ENCODE assay signal across 10 cellular contexts in the genomic region with DNA sequence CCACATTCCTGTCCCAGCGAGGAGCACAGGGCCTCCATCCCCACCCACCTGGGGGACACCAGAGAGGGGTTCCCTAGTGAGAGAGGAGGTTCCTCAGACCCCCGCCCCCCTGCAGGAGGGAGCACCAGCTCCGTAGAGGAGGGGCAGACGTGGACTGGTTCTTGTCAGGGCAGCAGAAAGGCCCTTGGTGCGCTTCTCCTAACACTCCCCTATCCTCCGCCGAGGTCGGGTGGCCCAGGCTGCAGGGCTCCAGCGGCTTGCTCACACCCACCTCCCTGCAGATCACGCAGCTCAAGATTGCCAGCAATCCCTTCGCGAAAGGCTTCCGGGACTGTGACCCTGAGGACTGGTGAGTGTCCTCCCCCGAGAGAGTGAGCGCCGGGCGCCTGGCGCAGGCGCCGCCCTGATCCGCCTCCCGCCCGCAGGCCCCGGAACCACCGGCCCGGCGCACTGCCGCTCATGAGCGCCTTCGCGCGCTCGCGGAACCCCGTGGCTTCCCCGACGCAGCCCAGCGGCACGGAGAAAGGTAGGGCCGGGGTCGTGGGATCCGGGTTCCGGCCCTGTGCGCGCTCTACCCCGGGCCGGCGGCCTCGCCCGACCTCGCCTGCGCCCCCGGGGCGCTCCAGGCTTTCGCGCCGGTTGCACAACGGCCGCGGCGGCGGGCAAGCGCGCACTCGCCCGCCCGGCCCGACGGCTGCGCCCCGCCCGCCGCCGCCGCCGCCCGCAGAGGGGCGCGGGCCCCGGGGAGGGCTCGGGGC. TPM values are rescaled to one million over a fixed set of nuclear protein-coding genes. Genes with fewer than 3 reads are reported as not detected.
DNase-seq lines count a peak whose midpoint lies in the region; ATAC-seq, FAIRE-seq and TF ChIP-seq lines count a peak whose summit lies in the region.
"Had no signal": no experiment of that assay in that cellular context is flagged by ENCODE, and none has a peak within 500 bp of the region (broad histone marks: within the 10 kb centered on the region; RNA-seq: fewer than 3 reads in every experiment).

No MANE protein-coding gene starts in this region.

- DNase-seq in Right ventricle myocardium inferior (ENCODE audit: missing footprints) (peak; percentile 68), right atrium auricular region (ENCODE audit: low spot score) (no peak), immature natural killer cell (peak; percentile 17 to 24 (median 19)), upper lobe of right lung (no peak), germinal center (ENCODE audit: low spot score) (no peak), COR-L47 (lab: John Stamatoyannopoulos, UW) (no peak), GM19239 (ENCODE audit: insufficient read length, low spot score) (no peak)
- no peak for DNase-seq in activated T-cell treated with anti-CD3 and anti-CD28 coated beads, Interleukin-2, amount 50 U/mL, for 24 hours
- DNase-seq: transverse colon had no signal

- peak overlapping the region; percentile 38 for H3K4me3 Mint-ChIP-seq in activated T-cell treated with anti-CD3 and anti-CD28 coated beads, Interleukin-2, amount 50 U/mL, for 24 hours
- H3K4me3 Mint-ChIP-seq in immature natural killer cell = peak overlapping the region; percentile 65 to 84 (median 77)

- H3K27ac ChIP-seq in right atrium auricular region = no peak overlapping the region
- no peak overlapping the region for H3K27ac ChIP-seq in upper lobe of right lung

- H3K4me3 ChIP-seq in right atrium auricular region (peak overlapping the region in 1 of 2 donors; percentile 45), upper lobe of right lung (peak overlapping the region; percentile 37)

- H3K9me3 Mint-ChIP-seq in activated T-cell treated with anti-CD3 and anti-CD28 coated beads, Interleukin-2, amount 50 U/mL, for 24 hours = no peaks in the 10 kb centered on the region
- no peaks in the 10 kb centered on the region for H3K9me3 Mint-ChIP-seq in immature natural killer cell

- intact Hi-C loops in Right ventricle myocardium inferior (cut with DNase I) = no loop called here
- intact Hi-C loops in upper lobe of right lung (cut with DNase I) = no loop called here

- H3K27me3 ChIP-seq in right atrium auricular region = peaks cover 23 to 50% of the 10 kb centered on the region in 2 donors
- H3K27me3 ChIP-seq in upper lobe of right lung = peaks cover 91% of the 10 kb centered on the region

- H3K36me3 ChIP-seq in right atrium auricular region (no peaks in the 10 kb centered on the region), upper lobe of right lung (no peaks in the 10 kb centered on the region)
- H3K36me3 ChIP-seq: transverse colon had no signal

- peaks cover 79% of the 10 kb centered on the region for H3K27me3 Mint-ChIP-seq in activated T-cell treated with anti-CD3 and anti-CD28 coated beads, Interleukin-2, amount 50 U/mL, for 24 hours
- H3K27me3 Mint-ChIP-seq in immature natural killer cell (ENCODE audit: low read depth in 3 of 3) = peaks cover 7 to 25% (median 16%) of the 10 kb centered on the region in 3 donors

- peaks cover 0 to 33% of the 10 kb centered on the region in 2 donors for H3K4me1 ChIP-seq in right atrium auricular region
- H3K4me1 ChIP-seq in upper lobe of right lung = peaks cover 12% of the 10 kb centered on the region

- peaks cover 14% of the 10 kb centered on the region for H3K4me1 Mint-ChIP-seq in activated T-cell treated with anti-CD3 and anti-CD28 coated beads, Interleukin-2, amount 50 U/mL, for 24 hours (ENCODE audit: low read depth)
- H3K4me1 Mint-ChIP-seq in immature natural killer cell = peaks cover 5 to 18% of the 10 kb centered on the region in 2 donors

- H3K9me3 ChIP-seq in right atrium auricular region (no peaks in the 10 kb centered on the region), upper lobe of right lung (no peaks in the 10 kb centered on the region)
- H3K9me3 ChIP-seq: transverse colon had no signal

- peak; percentile 38 for ATAC-seq in Right ventricle myocardium inferior
- ATAC-seq in upper lobe of right lung = peak; percentile 45
- ATAC-seq: sciatic nerve had no signal

- TF ChIP-seq CTCF in right atrium auricular region (IDR thresholded peaks at IDR 0.05) (no peak), upper lobe of right lung (IDR thresholded peaks at IDR 0.05) (no peak)

- H3K27ac Mint-ChIP-seq in activated T-cell treated with anti-CD3 and anti-CD28 coated beads, Interleukin-2, amount 50 U/mL, for 24 hours = no peak overlapping the region
- no peak overlapping the region for H3K27ac Mint-ChIP-seq in immature natural killer cell

- no peak for FAIRE-seq in GM19239 (lab: Jason Lieb, UNC)

- no peaks in the 10 kb centered on the region for H3K36me3 Mint-ChIP-seq in activated T-cell treated with anti-CD3 and anti-CD28 coated beads, Interleukin-2, amount 50 U/mL, for 24 hours (ENCODE audit: low read depth)
- no peaks in the 10 kb centered on the region for H3K36me3 Mint-ChIP-seq in immature natural killer cell

RNA-seq across cellular contexts. Expression of gene TBX1, which starts 5.1 kb away (rescaled TPM):
- total RNA-seq in Right ventricle myocardium inferior = 3.6 TPM
- under 1 TPM in 1 of 2 donors, not detected in 1; 0.24 TPM for total RNA-seq in right atrium auricular region
- polyA plus RNA-seq in immature natural killer cell = under 1 TPM in 1 of 3 donors, not detected in 2; 0.12 TPM
- 15.4 TPM for total RNA-seq in upper lobe of right lung

RNA-seq across cellular contexts. Expression of gene GP1BB, which starts 42.3 kb away (rescaled TPM):
- total RNA-seq in Right ventricle myocardium inferior = not detected
- 10 to 100 TPM; 25.8 to 34.7 TPM for total RNA-seq in right atrium auricular region
- 10 to 100 TPM in 1 of 3 donors, under 1 TPM in 2; 0.53 to 10.1 (median 0.95) TPM for polyA plus RNA-seq in immature natural killer cell
- 1.3 TPM for total RNA-seq in upper lobe of right lung

RNA-seq across cellular contexts. Expression of gene SEPTIN5, which starts 51.4 kb away (rescaled TPM):
- total RNA-seq in Right ventricle myocardium inferior = 120 TPM
- 100 to 1,000 TPM; 162 to 287 TPM for total RNA-seq in right atrium auricular region
- 1 to 10 TPM in 1 of 3 donors, under 1 TPM in 1, not detected in 1; 0.36 to 2.2 TPM for polyA plus RNA-seq in immature natural killer cell
- 11.5 TPM for total RNA-seq in upper lobe of right lung

Comparison
In these comparisons a context has a peak if more than half of its experiments do, and no peak if none do; other contexts are left out.
1. DNase-seq: peak in Right ventricle myocardium inferior (single experiment) and immature natural killer cell (3 of 3); none in right atrium auricular region (single experiment), activated T-cell treated with anti-CD3 and anti-CD28 coated beads, Interleukin-2, amount 50 U/mL, for 24 hours (single experiment), upper lobe of right lung (single experiment), germinal center (single experiment), COR-L47 (single experiment) and GM19239 (single experiment).
2. RNA of gene GP1BB, which starts 42.3 kb away (total RNA-seq): 25.8 to 34.7 TPM in right atrium auricular region; 1.3 TPM in upper lobe of right lung (single experiment) and not detected in Right ventricle myocardium inferior (single experiment); every median in the first group is over 10 times any median in the second.